In the genomic region with DNA sequence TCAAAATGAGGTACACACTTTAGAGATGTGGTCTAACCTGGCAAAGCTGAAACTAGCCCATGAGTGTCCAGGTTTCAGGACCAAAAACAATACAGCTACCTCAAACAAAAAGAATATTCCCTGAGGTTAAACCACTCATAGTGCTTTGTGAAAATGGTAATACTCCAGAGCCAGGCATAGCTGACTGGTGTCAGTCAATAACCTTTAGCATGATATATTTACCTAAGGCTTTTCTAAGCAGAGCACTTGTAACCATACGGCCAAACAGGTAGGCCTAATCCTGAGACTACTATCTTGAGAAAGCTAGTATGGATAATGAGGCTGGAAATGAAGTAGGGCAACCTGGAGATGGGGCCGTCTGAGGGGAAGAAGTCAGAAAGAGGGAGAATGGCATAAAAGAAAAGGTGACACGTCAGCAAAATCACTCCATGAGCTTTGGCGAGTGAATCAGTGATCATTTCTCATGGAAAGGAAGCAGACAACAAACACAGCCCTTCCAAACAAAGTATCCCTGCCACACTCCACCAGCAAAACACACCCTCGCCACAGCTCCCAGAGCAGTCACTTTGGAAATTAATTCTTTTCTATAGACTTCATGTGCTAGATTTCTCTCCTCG, we compare ENCODE assay signal across 2 cellular contexts.
TF ChIP-seq lines count a peak whose summit lies in the region.

No MANE protein-coding gene starts in this region.

TF ChIP-seq in GM23338, 12 proteins besides CTCF, POLR2A, EP300 and RAD21 (continues in another document):
- TF ChIP-seq, protein P1, sequence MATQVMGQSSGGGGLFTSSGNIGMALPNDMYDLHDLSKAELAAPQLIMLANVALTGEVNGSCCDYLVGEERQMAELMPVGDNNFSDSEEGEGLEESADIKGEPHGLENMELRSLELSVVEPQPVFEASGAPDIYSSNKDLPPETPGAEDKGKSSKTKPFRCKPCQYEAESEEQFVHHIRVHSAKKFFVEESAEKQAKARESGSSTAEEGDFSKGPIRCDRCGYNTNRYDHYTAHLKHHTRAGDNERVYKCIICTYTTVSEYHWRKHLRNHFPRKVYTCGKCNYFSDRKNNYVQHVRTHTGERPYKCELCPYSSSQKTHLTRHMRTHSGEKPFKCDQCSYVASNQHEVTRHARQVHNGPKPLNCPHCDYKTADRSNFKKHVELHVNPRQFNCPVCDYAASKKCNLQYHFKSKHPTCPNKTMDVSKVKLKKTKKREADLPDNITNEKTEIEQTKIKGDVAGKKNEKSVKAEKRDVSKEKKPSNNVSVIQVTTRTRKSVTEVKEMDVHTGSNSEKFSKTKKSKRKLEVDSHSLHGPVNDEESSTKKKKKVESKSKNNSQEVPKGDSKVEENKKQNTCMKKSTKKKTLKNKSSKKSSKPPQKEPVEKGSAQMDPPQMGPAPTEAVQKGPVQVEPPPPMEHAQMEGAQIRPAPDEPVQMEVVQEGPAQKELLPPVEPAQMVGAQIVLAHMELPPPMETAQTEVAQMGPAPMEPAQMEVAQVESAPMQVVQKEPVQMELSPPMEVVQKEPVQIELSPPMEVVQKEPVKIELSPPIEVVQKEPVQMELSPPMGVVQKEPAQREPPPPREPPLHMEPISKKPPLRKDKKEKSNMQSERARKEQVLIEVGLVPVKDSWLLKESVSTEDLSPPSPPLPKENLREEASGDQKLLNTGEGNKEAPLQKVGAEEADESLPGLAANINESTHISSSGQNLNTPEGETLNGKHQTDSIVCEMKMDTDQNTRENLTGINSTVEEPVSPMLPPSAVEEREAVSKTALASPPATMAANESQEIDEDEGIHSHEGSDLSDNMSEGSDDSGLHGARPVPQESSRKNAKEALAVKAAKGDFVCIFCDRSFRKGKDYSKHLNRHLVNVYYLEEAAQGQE (IDR thresholded peaks at IDR 0.05; ENCODE audit: unreplicated experiment), result no peak
- TF ChIP-seq, protein P2, sequence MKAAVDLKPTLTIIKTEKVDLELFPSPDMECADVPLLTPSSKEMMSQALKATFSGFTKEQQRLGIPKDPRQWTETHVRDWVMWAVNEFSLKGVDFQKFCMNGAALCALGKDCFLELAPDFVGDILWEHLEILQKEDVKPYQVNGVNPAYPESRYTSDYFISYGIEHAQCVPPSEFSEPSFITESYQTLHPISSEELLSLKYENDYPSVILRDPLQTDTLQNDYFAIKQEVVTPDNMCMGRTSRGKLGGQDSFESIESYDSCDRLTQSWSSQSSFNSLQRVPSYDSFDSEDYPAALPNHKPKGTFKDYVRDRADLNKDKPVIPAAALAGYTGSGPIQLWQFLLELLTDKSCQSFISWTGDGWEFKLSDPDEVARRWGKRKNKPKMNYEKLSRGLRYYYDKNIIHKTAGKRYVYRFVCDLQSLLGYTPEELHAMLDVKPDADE (IDR thresholded peaks at IDR 0.05), result no peak
- TF ChIP-seq, protein P3, sequence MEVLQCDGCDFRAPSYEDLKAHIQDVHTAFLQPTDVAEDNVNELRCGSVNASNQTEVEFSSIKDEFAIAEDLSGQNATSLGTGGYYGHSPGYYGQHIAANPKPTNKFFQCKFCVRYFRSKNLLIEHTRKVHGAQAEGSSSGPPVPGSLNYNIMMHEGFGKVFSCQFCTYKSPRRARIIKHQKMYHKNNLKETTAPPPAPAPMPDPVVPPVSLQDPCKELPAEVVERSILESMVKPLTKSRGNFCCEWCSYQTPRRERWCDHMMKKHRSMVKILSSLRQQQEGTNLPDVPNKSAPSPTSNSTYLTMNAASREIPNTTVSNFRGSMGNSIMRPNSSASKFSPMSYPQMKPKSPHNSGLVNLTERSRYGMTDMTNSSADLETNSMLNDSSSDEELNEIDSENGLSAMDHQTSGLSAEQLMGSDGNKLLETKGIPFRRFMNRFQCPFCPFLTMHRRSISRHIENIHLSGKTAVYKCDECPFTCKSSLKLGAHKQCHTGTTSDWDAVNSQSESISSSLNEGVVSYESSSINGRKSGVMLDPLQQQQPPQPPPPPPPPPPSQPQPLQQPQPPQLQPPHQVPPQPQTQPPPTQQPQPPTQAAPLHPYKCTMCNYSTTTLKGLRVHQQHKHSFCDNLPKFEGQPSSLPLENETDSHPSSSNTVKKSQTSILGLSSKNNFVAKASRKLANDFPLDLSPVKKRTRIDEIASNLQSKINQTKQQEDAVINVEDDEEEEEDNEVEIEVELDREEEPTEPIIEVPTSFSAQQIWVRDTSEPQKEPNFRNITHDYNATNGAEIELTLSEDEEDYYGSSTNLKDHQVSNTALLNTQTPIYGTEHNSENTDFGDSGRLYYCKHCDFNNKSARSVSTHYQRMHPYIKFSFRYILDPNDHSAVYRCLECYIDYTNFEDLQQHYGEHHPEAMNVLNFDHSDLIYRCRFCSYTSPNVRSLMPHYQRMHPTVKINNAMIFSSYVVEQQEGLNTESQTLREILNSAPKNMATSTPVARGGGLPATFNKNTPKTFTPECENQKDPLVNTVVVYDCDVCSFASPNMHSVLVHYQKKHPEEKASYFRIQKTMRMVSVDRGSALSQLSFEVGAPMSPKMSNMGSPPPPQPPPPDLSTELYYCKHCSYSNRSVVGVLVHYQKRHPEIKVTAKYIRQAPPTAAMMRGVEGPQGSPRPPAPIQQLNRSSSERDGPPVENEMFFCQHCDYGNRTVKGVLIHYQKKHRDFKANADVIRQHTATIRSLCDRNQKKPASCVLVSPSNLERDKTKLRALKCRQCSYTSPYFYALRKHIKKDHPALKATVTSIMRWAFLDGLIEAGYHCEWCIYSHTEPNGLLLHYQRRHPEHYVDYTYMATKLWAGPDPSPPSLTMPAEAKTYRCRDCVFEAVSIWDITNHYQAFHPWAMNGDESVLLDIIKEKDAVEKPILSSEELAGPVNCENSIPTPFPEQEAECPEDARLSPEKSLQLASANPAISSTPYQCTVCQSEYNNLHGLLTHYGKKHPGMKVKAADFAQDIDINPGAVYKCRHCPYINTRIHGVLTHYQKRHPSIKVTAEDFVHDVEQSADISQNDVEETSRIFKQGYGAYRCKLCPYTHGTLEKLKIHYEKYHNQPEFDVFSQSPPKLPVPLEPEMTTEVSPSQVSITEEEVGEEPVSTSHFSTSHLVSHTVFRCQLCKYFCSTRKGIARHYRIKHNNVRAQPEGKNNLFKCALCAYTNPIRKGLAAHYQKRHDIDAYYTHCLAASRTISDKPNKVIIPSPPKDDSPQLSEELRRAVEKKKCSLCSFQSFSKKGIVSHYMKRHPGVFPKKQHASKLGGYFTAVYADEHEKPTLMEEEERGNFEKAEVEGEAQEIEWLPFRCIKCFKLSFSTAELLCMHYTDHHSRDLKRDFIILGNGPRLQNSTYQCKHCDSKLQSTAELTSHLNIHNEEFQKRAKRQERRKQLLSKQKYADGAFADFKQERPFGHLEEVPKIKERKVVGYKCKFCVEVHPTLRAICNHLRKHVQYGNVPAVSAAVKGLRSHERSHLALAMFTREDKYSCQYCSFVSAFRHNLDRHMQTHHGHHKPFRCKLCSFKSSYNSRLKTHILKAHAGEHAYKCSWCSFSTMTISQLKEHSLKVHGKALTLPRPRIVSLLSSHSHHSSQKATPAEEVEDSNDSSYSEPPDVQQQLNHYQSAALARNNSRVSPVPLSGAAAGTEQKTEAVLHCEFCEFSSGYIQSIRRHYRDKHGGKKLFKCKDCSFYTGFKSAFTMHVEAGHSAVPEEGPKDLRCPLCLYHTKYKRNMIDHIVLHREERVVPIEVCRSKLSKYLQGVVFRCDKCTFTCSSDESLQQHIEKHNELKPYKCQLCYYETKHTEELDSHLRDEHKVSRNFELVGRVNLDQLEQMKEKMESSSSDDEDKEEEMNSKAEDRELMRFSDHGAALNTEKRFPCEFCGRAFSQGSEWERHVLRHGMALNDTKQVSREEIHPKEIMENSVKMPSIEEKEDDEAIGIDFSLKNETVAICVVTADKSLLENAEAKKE (CRISPR knock-in tag; IDR thresholded peaks at IDR 0.05), result no peak
- TF ChIP-seq EZH2phosphoT487 (IDR thresholded peaks at IDR 0.05; ENCODE audit: unreplicated experiment), result no peak
- no peak for TF ChIP-seq JUNB (IDR thresholded peaks at IDR 0.05; ENCODE audit: unreplicated experiment)
- no peak for TF ChIP-seq ZNF114 (CRISPR knock-in tag; IDR thresholded peaks at IDR 0.05)
- no peak for TF ChIP-seq NANOG (IDR thresholded peaks at IDR 0.05; ENCODE audit: borderline replicate concordance)
- TF ChIP-seq ZNF331 (CRISPR knock-in tag; IDR thresholded peaks at IDR 0.05; ENCODE audit: low read depth), result no peak
- no peak for TF ChIP-seq CREB1 (CRISPR knock-in tag; IDR thresholded peaks at IDR 0.05; ENCODE audit: low read depth)

TF ChIP-seq in H1, 55 proteins besides CTCF, POLR2A, EP300 and RAD21:
- TF ChIP-seq SIX5 (IDR thresholded peaks at IDR 0.05; ENCODE audit: low read depth, low read length), result no peak
- no peak for TF ChIP-seq SP1 (IDR thresholded peaks at IDR 0.05; ENCODE audit: low read depth, low read length)
- no peak for TF ChIP-seq POU5F1 (IDR thresholded peaks at IDR 0.05; ENCODE audit: low read depth, low read length)
- no peak for TF ChIP-seq JUND (IDR thresholded peaks at IDR 0.05; ENCODE audit: low read length)
- TF ChIP-seq PHF8 (conservative IDR thresholded peaks at IDR 0.05; ENCODE audit: low read depth, low read length), result no peak
- TF ChIP-seq CHD1 (IDR thresholded peaks at IDR 0.05; ENCODE audit: low read depth, low read length), result no peak
- no peak for TF ChIP-seq TEAD4 (IDR thresholded peaks at IDR 0.05; ENCODE audit: low read depth, low read length)
- TF ChIP-seq TAF7 (optimal IDR thresholded peaks at IDR 0.05; ENCODE audit: borderline replicate concordance, low read depth, low read length), result no peak
- no peak for TF ChIP-seq KDM5A (IDR thresholded peaks at IDR 0.05; ENCODE audit: low read length)
- TF ChIP-seq CBX8 (IDR thresholded peaks at IDR 0.05; ENCODE audit: borderline replicate concordance, low read depth, low read length), result no peak
- TF ChIP-seq SRF (IDR thresholded peaks at IDR 0.05; ENCODE audit: low read depth, low read length), result no peak
- no peak for TF ChIP-seq BRCA1 (IDR thresholded peaks at IDR 0.05; ENCODE audit: low read depth, low read length)
- no peak for TF ChIP-seq BACH1 (IDR thresholded peaks at IDR 0.05; ENCODE audit: low read length)
- TF ChIP-seq BCL11A (IDR thresholded peaks at IDR 0.05; ENCODE audit: low read depth in 2 of 2, low read length in 2 of 2), result no peak
- no peak for TF ChIP-seq SIN3A (conservative IDR thresholded peaks at IDR 0.05 in 1 of 2, IDR thresholded peaks at IDR 0.05 in 1 of 2; ENCODE audit: low read depth in 1 of 2, low read length in 2 of 2)
- no peak for TF ChIP-seq GABPA (IDR thresholded peaks at IDR 0.05; ENCODE audit: borderline replicate concordance, insufficient read depth, low read length)
